ENCODE assay signal across 29 cellular contexts in the genomic region with DNA sequence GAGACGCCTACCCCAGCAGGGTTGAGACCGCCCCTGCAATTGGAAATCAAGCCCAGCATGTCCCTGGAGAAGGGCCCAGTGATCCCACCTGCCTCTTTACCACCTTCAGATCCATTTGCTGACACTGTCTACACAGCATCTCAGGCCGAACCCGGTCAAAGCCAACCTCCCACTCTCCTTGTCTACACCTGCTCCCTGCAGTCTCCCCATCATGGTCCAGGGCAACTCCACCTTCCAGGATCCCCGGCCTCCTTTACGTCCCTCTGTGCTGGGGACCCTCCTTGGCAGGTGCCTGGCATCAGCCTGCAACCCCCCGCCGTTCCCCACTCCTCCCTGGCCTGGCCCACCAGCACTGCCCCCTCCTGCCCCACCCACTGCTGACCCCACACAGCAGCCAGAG.
"Had no signal": no experiment of that assay in that cellular context is flagged by ENCODE, and none has a peak within 500 bp of the region (broad histone marks: within the 10 kb centered on the region; RNA-seq: fewer than 3 reads in every experiment).

No MANE protein-coding gene starts in this region.

- DNase-seq: naive thymus-derived CD8-positive, alpha-beta T cell; nephron progenitor cell; nucleus accumbens; ovary; psoas muscle; right cardiac atrium; right lobe of liver; sigmoid colon; small intestine; stimulated activated CD4-positive, alpha-beta T cell treated with anti-CD3 and anti-CD28 coated beads, Interleukin-15, amount 100 ng/mL, for 24 hours; stimulated activated CD4-positive, alpha-beta T cell treated with anti-CD3 and anti-CD28 coated beads, Interleukin-2, amount 100 ng/mL, for 24 hours; stimulated activated CD4-positive, alpha-beta T cell treated with anti-CD3 and anti-CD28 coated beads, Interleukin-2, amount 100 ng/mL, for 48 hours; stimulated activated CD4-positive, alpha-beta T cell treated with anti-CD3 and anti-CD28 coated beads, Interleukin-4, amount 100 ng/mL, for 24 hours; stimulated activated naive B cell treated with anti-CD40 and anti-IgM and Interleukin-4, amounts not matched to agents 10 μg/mL and 1 μg/mL and 100 μg/mL, for 72 hours; stimulated activated naive CD4-positive, alpha-beta T cell treated with Interleukin-2 at 50 U/mL for 16 hours; stomach; testis; tibial artery; transverse colon; upper lobe of left lung had no signal

- H3K9me3 ChIP-seq: neutrophil, ovary, psoas muscle, right lobe of liver, sigmoid colon, stomach, testis, tibial artery, transverse colon, upper lobe of left lung, vagina had no signal

- H3K4me1 ChIP-seq: parathyroid adenoma, psoas muscle, right lobe of liver, sigmoid colon, stomach, suprapubic skin, testis, tibial artery, transverse colon, vagina had no signal

- H3K4me3 ChIP-seq: ovary, psoas muscle, right lobe of liver, sigmoid colon, stomach, suprapubic skin, testis, tibial artery, transverse colon, upper lobe of left lung, vagina had no signal

- H3K27ac ChIP-seq: neutrophil, ovary, parathyroid adenoma, psoas muscle, right lobe of liver, sigmoid colon, stomach, suprapubic skin, testis, tibial artery, transverse colon, upper lobe of left lung, vagina had no signal

- H3K9ac ChIP-seq: parathyroid adenoma had no signal

- H3K27ac Mint-ChIP-seq: naive thymus-derived CD8-positive, alpha-beta T cell; natural killer cell treated with Interleukin-12 subunit alpha and Interleukin-12 subunit beta and Interleukin-15 and Interleukin-18, amount 100 ng/mL, for 72 hours; nephron progenitor cell; progenitor cell of endocrine pancreas; stimulated activated effector memory CD8-positive, alpha-beta T cell treated with anti-CD3 and anti-CD28 coated beads, Interleukin-12 subunit alpha, Interleukin-12 subunit beta, amount 100 ng/mL, for 72 hours; stimulated activated naive B cell treated with anti-CD40 and anti-IgM and Interleukin-4, amounts not matched to agents 10 μg/mL and 1 μg/mL and 100 μg/mL, for 72 hours; stimulated activated naive CD8-positive, alpha-beta T cell treated with anti-CD3 and anti-CD28 coated beads, Interleukin-15, Interleukin-2, amounts not matched to agents 100 ng/mL and 50 ng/mL, for 24 hours had no signal

- ATAC-seq: naive thymus-derived CD8-positive, alpha-beta T cell; natural killer cell treated with Interleukin-12 subunit alpha and Interleukin-12 subunit beta and Interleukin-15 and Interleukin-18, amount 100 ng/mL, for 72 hours; psoas muscle; right cardiac atrium; right lobe of liver; stimulated activated effector memory CD8-positive, alpha-beta T cell treated with anti-CD3 and anti-CD28 coated beads, Interleukin-12 subunit alpha, Interleukin-12 subunit beta, amount 100 ng/mL, for 72 hours; stimulated activated naive B cell treated with anti-CD40 and anti-IgM and Interleukin-4, amounts not matched to agents 10 μg/mL and 1 μg/mL and 100 μg/mL, for 72 hours had no signal

- H2AFZ ChIP-seq: parathyroid adenoma had no signal

- H3K4me3 Mint-ChIP-seq: naive thymus-derived CD8-positive, alpha-beta T cell; natural killer cell treated with Interleukin-12 subunit alpha and Interleukin-12 subunit beta and Interleukin-15 and Interleukin-18, amount 100 ng/mL, for 72 hours; nephron progenitor cell; neural crest cell; stimulated activated effector memory CD8-positive, alpha-beta T cell treated with anti-CD3 and anti-CD28 coated beads, Interleukin-12 subunit alpha, Interleukin-12 subunit beta, amount 100 ng/mL, for 72 hours; stimulated activated naive B cell treated with anti-CD40 and anti-IgM and Interleukin-4, amounts not matched to agents 10 μg/mL and 1 μg/mL and 100 μg/mL, for 72 hours; stimulated activated naive CD8-positive, alpha-beta T cell treated with anti-CD3 and anti-CD28 coated beads, Interleukin-15, Interleukin-2, amounts not matched to agents 100 ng/mL and 50 ng/mL, for 24 hours had no signal

- H3K4me1 Mint-ChIP-seq: nephron progenitor cell; neural crest cell; stimulated activated effector memory CD8-positive, alpha-beta T cell treated with anti-CD3 and anti-CD28 coated beads, Interleukin-12 subunit alpha, Interleukin-12 subunit beta, amount 100 ng/mL, for 72 hours; stimulated activated naive B cell treated with anti-CD40 and anti-IgM and Interleukin-4, amounts not matched to agents 10 μg/mL and 1 μg/mL and 100 μg/mL, for 72 hours had no signal

- H3K79me2 ChIP-seq: parathyroid adenoma had no signal

- H3K36me3 ChIP-seq: neutrophil, ovary, right lobe of liver, suprapubic skin, tibial artery, transverse colon, upper lobe of left lung, vagina had no signal

- H3K27me3 Mint-ChIP-seq: natural killer cell treated with Interleukin-12 subunit alpha and Interleukin-12 subunit beta and Interleukin-15 and Interleukin-18, amount 100 ng/mL, for 72 hours; progenitor cell of endocrine pancreas; stimulated activated naive B cell treated with anti-CD40 and anti-IgM and Interleukin-4, amounts not matched to agents 10 μg/mL and 1 μg/mL and 100 μg/mL, for 72 hours; stimulated activated naive CD8-positive, alpha-beta T cell treated with anti-CD3 and anti-CD28 coated beads, Interleukin-15, Interleukin-2, amounts not matched to agents 100 ng/mL and 50 ng/mL, for 24 hours had no signal

- H3K27me3 ChIP-seq: neutrophil, ovary, right lobe of liver, sigmoid colon, stomach, suprapubic skin, testis, tibial artery, transverse colon, upper lobe of left lung, vagina had no signal
